In genomic region chr14:70289138-70289537, GRCh38 we compare ENCODE assay signal across 14 cellular contexts.
A peak's percentile ranks its signal among the peaks of the same experiment; 100 is the strongest.
DNase-seq lines count a peak whose midpoint lies in the region; ATAC-seq, FAIRE-seq and TF ChIP-seq lines count a peak whose summit lies in the region.
"Had no signal": no experiment of that assay in that cellular context is flagged by ENCODE, and none has a peak within 500 bp of the region (broad histone marks: within the 10 kb centered on the region; RNA-seq: fewer than 3 reads in every experiment).

No MANE protein-coding gene starts in this region.

- TF ChIP-seq POLR2A in GM12892 (IDR thresholded peaks at IDR 0.05; ENCODE audit: low read depth, low read length), result no peak

- no peak overlapping the region for H2AFZ ChIP-seq in OCI-LY3 (ENCODE audit: low read depth, low read length)

- CTCF ChIA-PET in RWPE1 (lab: Yijun Ruan, JAX), result interaction anchor here (0.5 kb wide), 1 partner anchor 16 kb away, joined by 3 read pairs; no protein-coding TSS in a partner anchor

- POLR2A ChIA-PET in RWPE1 (lab: Yijun Ruan, JAX; ENCODE audit: low non-redundant PET), result no interaction called here

- peak overlapping the region; percentile 29 for H3K4me2 ChIP-seq in OCI-LY3 (ENCODE audit: low read length)

- H3K4me3 ChIP-seq in OCI-LY3 (ENCODE audit: low read length), result peak overlapping the region; percentile 41
- H3K4me3 ChIP-seq: body of pancreas had no signal

- no peaks in the 10 kb centered on the region for H3K36me3 ChIP-seq in OCI-LY3 (replicated peaks; ENCODE audit: low read depth, low read length)

- intact Hi-C loops in left cardiac atrium (cut with DNase I), result no loop called here

- ATAC-seq in GM21381 (IDR thresholded peaks at IDR 0.05; ENCODE audit: unreplicated experiment), result no peak
- no peak for ATAC-seq in left cardiac atrium
- ATAC-seq: body of pancreas, esophagus mucosa had no signal

- peak; percentile 51 for FAIRE-seq in GM12892 (lab: Jason Lieb, UNC)
- FAIRE-seq: keratinocyte had no signal

- peaks cover 4% of the 10 kb centered on the region; the same call in 1 of the 2 replicates for H3K27me3 ChIP-seq in OCI-LY3 (ENCODE audit: low read depth, low read length)
- H3K27me3 ChIP-seq: body of pancreas had no signal

- H4K20me1 ChIP-seq in OCI-LY3 (ENCODE audit: insufficient read depth, low read length), result no peaks in the 10 kb centered on the region

- H3K27ac ChIP-seq in OCI-LY3 (ENCODE audit: low read length) (no peak overlapping the region), RWPE1 (no peak overlapping the region)
- H3K27ac ChIP-seq: body of pancreas had no signal

- no peaks in the 10 kb centered on the region for H3K9me3 ChIP-seq in OCI-LY3 (ENCODE audit: insufficient read depth, low read length)
- H3K9me3 ChIP-seq: body of pancreas had no signal

- TF ChIP-seq CTCF in OCI-LY3 (IDR thresholded peaks at IDR 0.05; ENCODE audit: low read depth, low read length) (no peak), RWPE1 (conservative IDR thresholded peaks at IDR 0.05; ENCODE audit: low read depth) (no peak)

- DNase-seq in GM12892 (ENCODE audit: insufficient read length), result peak; percentile 9
- DNase-seq in activated T-cell treated with anti-CD3 and anti-CD28 coated beads, Interleukin-2, amount 50 U/mL, for 48 hours, result peak; percentile 55 to 67
- peak; percentile 25 to 58 (median 36) for DNase-seq in stimulated activated CD4-positive, alpha-beta T cell treated with anti-CD3 and anti-CD28 coated beads, TNF-alpha, amount 100 ng/mL, for 24 hours (ENCODE audit: low read depth in 3 of 3)
- no peak for DNase-seq in RWPE1 (ENCODE audit: low spot score)
- DNase-seq in amniotic stem cell (lab: John Stamatoyannopoulos, UW), result no peak
- DNase-seq in left cardiac atrium, result no peak
- DNase-seq: body of pancreas, IMR-90, NCI-H510A treated with DMSO at 0.1 percent for 48 hours, occipital lobe had no signal

- H3K4me1 ChIP-seq in OCI-LY3 (ENCODE audit: low read length), result no peaks in the 10 kb centered on the region
- H3K4me1 ChIP-seq: body of pancreas had no signal

- H3K9ac ChIP-seq in OCI-LY3 (ENCODE audit: low read length), result no peak overlapping the region

- no peaks in the 10 kb centered on the region for H3K79me2 ChIP-seq in OCI-LY3 (ENCODE audit: low read length)

Comparison
In these comparisons a context has a peak if more than half of its experiments do, and no peak if none do; other contexts are left out.
1. DNase-seq: peak in GM12892 (single experiment), activated T-cell treated with anti-CD3 and anti-CD28 coated beads, Interleukin-2, amount 50 U/mL, for 48 hours (2 of 2) and stimulated activated CD4-positive, alpha-beta T cell treated with anti-CD3 and anti-CD28 coated beads, TNF-alpha, amount 100 ng/mL, for 24 hours (3 of 3); none in RWPE1 (single experiment), amniotic stem cell (single experiment) and left cardiac atrium (single experiment).